8 cellular contexts compared by ENCODE assay signal in the genomic region with DNA sequence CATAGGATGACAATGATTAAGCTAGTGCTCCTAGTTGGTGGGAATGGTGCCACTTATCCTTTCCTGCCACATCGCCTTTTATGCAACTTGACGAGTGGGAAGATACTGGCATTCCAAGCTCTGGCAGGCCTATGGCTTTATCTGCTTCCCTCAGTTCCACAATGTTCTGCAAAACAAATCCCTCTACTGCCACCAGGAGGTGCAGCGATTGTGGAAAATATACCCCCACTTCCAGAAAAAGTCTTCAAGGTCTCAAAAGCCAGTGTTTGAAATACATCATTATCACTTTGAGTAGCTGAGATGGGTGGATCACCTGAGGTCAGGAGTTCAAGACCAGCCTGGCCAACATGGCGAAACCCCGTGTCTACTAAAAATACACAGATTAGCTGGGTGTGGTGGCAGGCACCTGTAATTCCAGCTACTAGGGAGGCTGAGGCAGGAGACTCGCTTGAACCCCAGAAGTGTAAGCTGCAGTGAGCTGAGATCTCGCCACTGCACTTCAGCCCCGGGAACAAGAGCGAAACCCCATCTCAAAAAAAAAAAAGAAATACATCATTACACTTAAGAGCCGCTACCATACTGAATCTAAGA. TPM values are rescaled to one million over a fixed set of nuclear protein-coding genes. Genes with fewer than 3 reads are reported as not detected.
A peak's percentile ranks its signal among the peaks of the same experiment; 100 is the strongest.
DNase-seq lines count a peak whose midpoint lies in the region; ATAC-seq and TF ChIP-seq lines count a peak whose summit lies in the region.

No MANE protein-coding gene starts in this region.

- H3K9me3 Mint-ChIP-seq in activated naive CD8-positive, alpha-beta T cell treated with anti-CD3 and anti-CD28 coated beads for 36 hours: no peaks in the 10 kb centered on the region

- no peaks in the 10 kb centered on the region for H3K36me3 ChIP-seq in left ventricle myocardium inferior
- no peaks in the 10 kb centered on the region for H3K36me3 ChIP-seq in sigmoid colon

- H3K27me3 ChIP-seq in left ventricle myocardium inferior (ENCODE audit: low read depth): no peaks in the 10 kb centered on the region
- H3K27me3 ChIP-seq in sigmoid colon: no peaks in the 10 kb centered on the region

- H3K4me1 Mint-ChIP-seq in activated naive CD8-positive, alpha-beta T cell treated with anti-CD3 and anti-CD28 coated beads for 36 hours: peaks cover 46% of the 10 kb centered on the region

- CTCF ChIA-PET in AG04449 (lab: Yijun Ruan, JAX): interaction anchor here (0.6 to 3.9 kb wide), 28 partner anchors 9 to 1331 kb away, joined by 3 to 30 read pairs (median 5); no protein-coding TSS in a partner anchor

- TF ChIP-seq CTCF in AG04449 (IDR thresholded peaks at IDR 0.05; ENCODE audit: insufficient read depth, low read length, missing control alignments): peak; percentile 61
- peak; percentile 84 for TF ChIP-seq CTCF in left ventricle myocardium inferior (IDR thresholded peaks at IDR 0.05; ENCODE audit: borderline replicate concordance)
- peak; percentile 57 to 76 (median 66) for TF ChIP-seq CTCF in sigmoid colon (IDR thresholded peaks at IDR 0.05)

- H3K27me3 Mint-ChIP-seq in activated naive CD8-positive, alpha-beta T cell treated with anti-CD3 and anti-CD28 coated beads for 36 hours: no peaks in the 10 kb centered on the region

- ATAC-seq in HG03342 (IDR thresholded peaks at IDR 0.05; ENCODE audit: unreplicated experiment) (no peak), GM18907 (IDR thresholded peaks at IDR 0.05; ENCODE audit: unreplicated experiment) (no peak)

- H3K4me1 ChIP-seq in left ventricle myocardium inferior (peaks cover 55% of the 10 kb centered on the region), sigmoid colon (peaks cover 0 to 58% (median 39%) of the 10 kb centered on the region in 4 donors)

- H3K27ac ChIP-seq in left ventricle myocardium inferior (replicated peaks): peak overlapping the region; percentile 7
- peak overlapping the region in 3 of 4 donors; percentile 54 to 89 (median 60) for H3K27ac ChIP-seq in sigmoid colon

- TF ChIP-seq POLR2A in sigmoid colon (IDR thresholded peaks at IDR 0.05): no peak

- no peak for DNase-seq in AG04449 (ENCODE audit: low read depth, low spot score)
- DNase-seq in EL: peak; percentile 57
- peak; percentile 44 for DNase-seq in NCI-H2227 (lab: John Stamatoyannopoulos, UW; ENCODE audit: unreplicated experiment)
- DNase-seq in activated naive CD8-positive, alpha-beta T cell treated with anti-CD3 and anti-CD28 coated beads for 36 hours: no peak
- peak; percentile 32 for DNase-seq in left ventricle myocardium inferior
- DNase-seq in sigmoid colon: peak; percentile 67

- no peaks in the 10 kb centered on the region for H3K9me3 ChIP-seq in left ventricle myocardium inferior (replicated peaks)
- no peaks in the 10 kb centered on the region for H3K9me3 ChIP-seq in sigmoid colon

- H3K4me3 ChIP-seq in AG04449 (ENCODE audit: low read depth, low read length) (no peak overlapping the region), left ventricle myocardium inferior (no peak overlapping the region), sigmoid colon (no peak overlapping the region)

- intact Hi-C loops in left ventricle myocardium inferior (cut with micrococcal nuclease) (loop anchor here (5.0 kb wide), 1 partner anchor 33 kb away; no protein-coding TSS in a partner anchor), sigmoid colon (cut with DNase I) (loop anchor here (5.0 kb wide), 2 partner anchors 33 to 62 kb away; no protein-coding TSS in a partner anchor)

- POLR2A ChIA-PET in AG04449 (lab: Yijun Ruan, JAX): no interaction called here

- TF ChIP-seq EP300 in sigmoid colon (IDR thresholded peaks at IDR 0.05): no peak

- peak overlapping the region; percentile 29 for H3K4me3 Mint-ChIP-seq in activated naive CD8-positive, alpha-beta T cell treated with anti-CD3 and anti-CD28 coated beads for 36 hours

- 53 to 71% methylated on average over 10 of the region's 10 CpGs for WGBS in sigmoid colon, 2 donors

- no peak overlapping the region for H3K27ac Mint-ChIP-seq in activated naive CD8-positive, alpha-beta T cell treated with anti-CD3 and anti-CD28 coated beads for 36 hours

- peaks cover 19% of the 10 kb centered on the region for H3K36me3 Mint-ChIP-seq in activated naive CD8-positive, alpha-beta T cell treated with anti-CD3 and anti-CD28 coated beads for 36 hours

RNA-seq across cellular contexts. Expression of a gene that starts 3.4 kb away (rescaled TPM):
- 10 to 100 TPM; 80.7 to 83.9 TPM for total RNA-seq in activated naive CD8-positive, alpha-beta T cell treated with anti-CD3 and anti-CD28 coated beads for 36 hours
- total RNA-seq in left ventricle myocardium inferior (48.6 TPM), sigmoid colon (100 to 1,000 TPM in 3 of 4 donors, 10 to 100 TPM in 1; 88.1 to 171 (median 109) TPM)
- polyA plus RNA-seq in sigmoid colon: 10 to 100 TPM; 40.2 to 64.1 (median 53.6) TPM

Comparison
In these comparisons a context has a peak if more than half of its experiments do, and no peak if none do; other contexts are left out.
1. DNase-seq: peak in EL (single experiment), NCI-H2227 (single experiment), left ventricle myocardium inferior (single experiment) and sigmoid colon (single experiment); none in AG04449 (single experiment) and activated naive CD8-positive, alpha-beta T cell treated with anti-CD3 and anti-CD28 coated beads for 36 hours (single experiment).
2. Peak in every context shown above with its lines, with median percentiles within 50 percentile points of each other: CTCF ChIP-seq.